14 cellular contexts compared by ENCODE assay signal in genomic region chr6:170269873-170270541, GRCh38. TPM values are rescaled to one million over a fixed set of nuclear protein-coding genes. Genes with fewer than 3 reads are reported as not detected.
A peak's percentile ranks its signal among the peaks of the same experiment; 100 is the strongest.
DNase-seq lines count a peak whose midpoint lies in the region; ATAC-seq and TF ChIP-seq lines count a peak whose summit lies in the region.
"Had no signal": no experiment of that assay in that cellular context is flagged by ENCODE, and none has a peak within 500 bp of the region (broad histone marks: within the 10 kb centered on the region; RNA-seq: fewer than 3 reads in every experiment).

No MANE protein-coding gene starts in this region.

- no peaks in the 10 kb centered on the region for H3K9me3 ChIP-seq in BLaER1
- H3K9me3 ChIP-seq in osteoblast (ENCODE audit: low read depth, low read length) = no peaks in the 10 kb centered on the region

- H3K4me2 ChIP-seq in BLaER1 = peak overlapping the region; percentile 95
- no peak overlapping the region for H3K4me2 ChIP-seq in osteoblast (ENCODE audit: insufficient read depth, low read length)
- H3K4me2 ChIP-seq: GM23338 had no signal

- H2AFZ ChIP-seq in osteoblast (ENCODE audit: low read length) = peak overlapping the region; percentile 13
- H2AFZ ChIP-seq: GM23338 had no signal

- DNase-seq in EH (ENCODE audit: low read depth) (peak; percentile 45), chondrocyte (ENCODE audit: low spot score) (no peak), osteoblast (ENCODE audit: insufficient read length, low spot score, missing footprints) (peak; percentile 94), MCF 10A (ENCODE audit: unreplicated experiment) (no peak), CD1c-positive myeloid dendritic cell (ENCODE audit: extremely low spot score) (no peak)
- DNase-seq: activated naive CD4-positive, alpha-beta T cell treated with anti-CD3 and anti-CD28 coated beads, Interleukin-2, amount 10 ng/mL, durations not matched to agents 7 days and 5 days; foreskin melanocyte; RPMI8226; stimulated activated CD4-positive, alpha-beta T cell treated with anti-CD3 and anti-CD28 coated beads, Interleukin-4, amount 100 ng/mL, for 4 hours; T1000 had no signal

- POLR2A ChIA-PET in MCF 10A (lab: Yijun Ruan, JAX) = no interaction called here

- H3K27ac Mint-ChIP-seq in chondrocyte (ENCODE audit: unreplicated experiment) (peak overlapping the region; percentile 76), MCF 10A (ENCODE audit: low read depth, unreplicated experiment) (no peak overlapping the region)
- H3K27ac Mint-ChIP-seq: activated naive CD4-positive, alpha-beta T cell treated with anti-CD3 and anti-CD28 coated beads, Interleukin-2, amount 10 ng/mL, durations not matched to agents 7 days and 5 days had no signal

- H3K9ac ChIP-seq in BLaER1 = no peak overlapping the region

- H3K36me3 ChIP-seq in BLaER1 = no peaks in the 10 kb centered on the region
- H3K36me3 ChIP-seq in osteoblast (ENCODE audit: insufficient read depth, low read length) = no peaks in the 10 kb centered on the region

- peaks cover 12% of the 10 kb centered on the region for H3K27me3 Mint-ChIP-seq in chondrocyte (ENCODE audit: low read depth)
- H3K27me3 Mint-ChIP-seq in MCF 10A (ENCODE audit: insufficient read depth, unreplicated experiment) = peaks cover 26% of the 10 kb centered on the region

- H3K4me1 Mint-ChIP-seq in chondrocyte (ENCODE audit: low read depth) = peaks cover 12% of the 10 kb centered on the region
- H3K4me1 Mint-ChIP-seq in MCF 10A (ENCODE audit: insufficient read depth, unreplicated experiment) = no peaks in the 10 kb centered on the region

- intact Hi-C loops in MCF 10A (cut with micrococcal nuclease) = no loop called here

- H3K27ac ChIP-seq in BLaER1 (no peak overlapping the region), osteoblast (ENCODE audit: low read depth, low read length) (no peak overlapping the region)

- H4K20me1 ChIP-seq in BLaER1 (peaks cover 26% of the 10 kb centered on the region; the same call in 1 of the 2 replicates), osteoblast (ENCODE audit: insufficient read depth, low read length) (no peaks in the 10 kb centered on the region)

- H3K27me3 ChIP-seq in BLaER1 = peaks cover 30% of the 10 kb centered on the region
- H3K27me3 ChIP-seq in osteoblast (ENCODE audit: insufficient read depth, low read length) = peaks cover 6% of the 10 kb centered on the region

- H3K4me3 ChIP-seq in BLaER1 (no peak overlapping the region), osteoblast (ENCODE audit: insufficient read depth, low read length) (no peak overlapping the region)
- H3K4me3 ChIP-seq: GM23338 had no signal

- BruUV-seq in MCF 10A (replicated peaks; lab: Mats Ljungman, UMichigan) = no TSS peak

- ATAC-seq in GM21619 (IDR thresholded peaks at IDR 0.05; ENCODE audit: unreplicated experiment) (no peak), GM19351 (IDR thresholded peaks at IDR 0.05; ENCODE audit: unreplicated experiment) (no peak)

- TF ChIP-seq CTCF in chondrocyte (IDR thresholded peaks at IDR 0.05) (no peak), osteoblast (IDR thresholded peaks at IDR 0.05; ENCODE audit: extremely low read depth, low read depth, low read length) (no peak), MCF 10A (IDR thresholded peaks at IDR 0.05; ENCODE audit: unreplicated experiment) (no peak)

- peaks cover 45% of the 10 kb centered on the region for H3K4me1 ChIP-seq in BLaER1
- no peaks in the 10 kb centered on the region for H3K4me1 ChIP-seq in osteoblast (ENCODE audit: insufficient read depth, low read length)

- no peaks in the 10 kb centered on the region for H3K79me2 ChIP-seq in osteoblast (ENCODE audit: insufficient read depth, low read length)

- H3K9me3 Mint-ChIP-seq in chondrocyte (ENCODE audit: low read depth) (no peaks in the 10 kb centered on the region), MCF 10A (ENCODE audit: unreplicated experiment) (no peaks in the 10 kb centered on the region)
- H3K9me3 Mint-ChIP-seq: activated naive CD4-positive, alpha-beta T cell treated with anti-CD3 and anti-CD28 coated beads, Interleukin-2, amount 10 ng/mL, durations not matched to agents 7 days and 5 days; GM23338 had no signal

- no peaks in the 10 kb centered on the region for H3K36me3 Mint-ChIP-seq in chondrocyte (ENCODE audit: low read depth)
- H3K36me3 Mint-ChIP-seq in MCF 10A (ENCODE audit: insufficient read depth, unreplicated experiment) = no peaks in the 10 kb centered on the region

- CTCF ChIA-PET in MCF 10A (lab: Yijun Ruan, JAX) = no interaction called here

- H3K4me3 Mint-ChIP-seq in chondrocyte (ENCODE audit: unreplicated experiment) (no peak overlapping the region), MCF 10A (ENCODE audit: unreplicated experiment) (no peak overlapping the region)
- H3K4me3 Mint-ChIP-seq: activated naive CD4-positive, alpha-beta T cell treated with anti-CD3 and anti-CD28 coated beads, Interleukin-2, amount 10 ng/mL, durations not matched to agents 7 days and 5 days; GM23338 had no signal

RNA-seq across cellular contexts. Expression of gene DLL1, which starts 20.9 kb away (rescaled TPM):
- total RNA-seq in chondrocyte = 0.35 to 0.82 TPM (median 0.41 TPM) in 3 replicates
- 0.29 and 0.36 TPM in 2 replicates for total RNA-seq in osteoblast
- total RNA-seq in MCF 10A (2022) = 0.96 and 1.4 TPM in 2 replicates

RNA-seq across cellular contexts. Expression of gene FAM120B, which starts 36.6 kb away (rescaled TPM):
- total RNA-seq in chondrocyte = 26.6 to 36.7 TPM (median 26.8 TPM) in 3 replicates
- total RNA-seq in osteoblast = 13.4 and 17.1 TPM in 2 replicates
- 23.4 and 29.3 TPM in 2 replicates for total RNA-seq in MCF 10A (2022)

Comparison
In these comparisons a context has a peak if more than half of its experiments do, and no peak if none do; other contexts are left out.
1. DNase-seq: peak in EH (single experiment) and osteoblast (single experiment); none in chondrocyte (single experiment), MCF 10A (single experiment) and CD1c-positive myeloid dendritic cell (single experiment).